ENCODE assay signal across 29 cellular contexts in the genomic region with DNA sequence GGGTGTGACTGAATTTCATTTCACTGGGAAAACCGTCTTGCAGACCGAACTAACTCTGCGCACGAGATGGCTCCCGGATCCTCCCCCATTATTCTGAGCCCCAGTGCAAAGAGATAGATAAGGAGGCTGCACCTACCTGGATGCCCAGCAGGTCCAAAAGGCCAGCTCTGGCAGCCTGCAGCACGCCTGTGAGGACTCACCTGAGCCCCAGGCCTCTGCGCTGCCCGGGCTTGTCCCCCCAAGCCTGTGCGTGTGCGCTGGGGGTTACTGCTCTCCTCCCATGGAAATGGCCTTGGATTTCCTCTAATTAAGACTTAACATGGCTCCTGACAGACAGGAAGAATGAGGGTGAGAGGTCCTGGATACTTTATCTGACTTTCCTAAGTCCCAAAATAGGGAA.
"Had no signal": no experiment of that assay in that cellular context is flagged by ENCODE, and none has a peak within 500 bp of the region (broad histone marks: within the 10 kb centered on the region; RNA-seq: fewer than 3 reads in every experiment).

No MANE protein-coding gene starts in this region.

- H3K4me3 ChIP-seq: left lung, lower lobe of right lung, skin epidermis, suprapubic skin, thoracic aorta, tibial artery, upper lobe of right lung had no signal

- H3K27ac ChIP-seq: left lung, lower lobe of right lung, neutrophil, parathyroid adenoma, skin epidermis, suprapubic skin, thoracic aorta, tibial artery, upper lobe of right lung had no signal

- H3K79me2 ChIP-seq: parathyroid adenoma had no signal

- H3K27me3 ChIP-seq: neutrophil, upper lobe of right lung had no signal

- H3K27ac Mint-ChIP-seq: nephron; progenitor cell of endocrine pancreas; stimulated activated naive CD8-positive, alpha-beta T cell treated with anti-CD3 and anti-CD28 coated beads, Interleukin-15, Interleukin-2, amounts not matched to agents 100 ng/mL and 50 ng/mL, for 24 hours had no signal

- H3K4me3 Mint-ChIP-seq: naive thymus-derived CD8-positive, alpha-beta T cell; nephron; neural crest cell; stimulated activated naive CD8-positive, alpha-beta T cell treated with anti-CD3 and anti-CD28 coated beads, Interleukin-15, Interleukin-2, amounts not matched to agents 100 ng/mL and 50 ng/mL, for 24 hours had no signal

- FAIRE-seq: islet of Langerhans, kidney, urothelium cell line had no signal

- H3K36me3 ChIP-seq: left lung, lower lobe of right lung, neutrophil, suprapubic skin, thoracic aorta, tibial artery, upper lobe of right lung had no signal

- H3K9me3 ChIP-seq: left lung, lower lobe of right lung, neutrophil, suprapubic skin, thoracic aorta, tibial artery, upper lobe of right lung had no signal

- H3K9ac ChIP-seq: parathyroid adenoma had no signal

- DNase-seq: hippocampal formation; kidney; left colon; left lung; lower lobe of right lung; mammary epithelial cell; mesenchymal stem cell; naive thymus-derived CD8-positive, alpha-beta T cell; occipital lobe; right cardiac atrium; stimulated activated CD4-positive, alpha-beta T cell treated with anti-CD3 and anti-CD28 coated beads, Interleukin-12 subunit alpha, Interleukin-12 subunit beta, amount 100 ng/mL, for 4 hours; stimulated activated CD4-positive, alpha-beta T cell treated with anti-CD3 and anti-CD28 coated beads, Interleukin-15, amount 100 ng/mL, for 24 hours; stimulated activated CD4-positive, alpha-beta T cell treated with anti-CD3 and anti-CD28 coated beads, Interleukin-2, amount 100 ng/mL, for 24 hours; stimulated activated CD4-positive, alpha-beta T cell treated with anti-CD3 and anti-CD28 coated beads, Interleukin-4, amount 100 ng/mL, for 1 hour; stimulated activated naive CD4-positive, alpha-beta T cell; tibial artery; trophoblast cell; upper lobe of right lung had no signal

- H2AFZ ChIP-seq: parathyroid adenoma had no signal

- H3K4me1 ChIP-seq: left lung, lower lobe of right lung, parathyroid adenoma, suprapubic skin, tibial artery, upper lobe of right lung had no signal

- H3K27me3 Mint-ChIP-seq: naive thymus-derived CD8-positive, alpha-beta T cell; stimulated activated naive CD8-positive, alpha-beta T cell treated with anti-CD3 and anti-CD28 coated beads, Interleukin-15, Interleukin-2, amounts not matched to agents 100 ng/mL and 50 ng/mL, for 24 hours had no signal

- H3K9me3 Mint-ChIP-seq: naive thymus-derived CD8-positive, alpha-beta T cell; nephron; neural crest cell had no signal
